ENCODE assay signal across 8 cellular contexts in genomic region chr6:168370310-168370991, GRCh38. TPM values are rescaled to one million over a fixed set of nuclear protein-coding genes. Genes with fewer than 3 reads are reported as not detected.
DNase-seq lines count a peak whose midpoint lies in the region; ATAC-seq and TF ChIP-seq lines count a peak whose summit lies in the region.

No MANE protein-coding gene starts in this region.

- peak; percentile 82 for TF ChIP-seq CTCF in lower lobe of right lung (IDR thresholded peaks at IDR 0.05)

- intact Hi-C loops in lower lobe of right lung (cut with DNase I), result no loop called here

- no peak overlapping the region for H3K27ac ChIP-seq in lower lobe of right lung

- no peaks in the 10 kb centered on the region for H3K36me3 ChIP-seq in lower lobe of right lung

- peak in 2 of 3 experiments; percentile 41 to 60 for DNase-seq in NCI-H1417 (lab: John Stamatoyannopoulos, UW)
- DNase-seq in NCI-H1417 treated with DMSO at 0.1 percent for 48 hours (lab: John Stamatoyannopoulos, UW), result no peak
- DNase-seq in MV-4-11 (lab: John Stamatoyannopoulos, UW), result peak; percentile 42
- peak; percentile 22 for DNase-seq in central memory CD4-positive, alpha-beta T cell
- DNase-seq in lower lobe of right lung, result peak; percentile 74
- peak; percentile 36 to 41 for DNase-seq in stimulated activated CD8-positive, alpha-beta memory T cell treated with anti-CD3 and anti-CD28 coated beads, Interleukin-15, amount 100 ng/mL, for 48 hours (ENCODE audit: low read depth in 2 of 2)

- H3K4me1 ChIP-seq in lower lobe of right lung, result no peaks in the 10 kb centered on the region

- H3K9me3 ChIP-seq in lower lobe of right lung, result no peaks in the 10 kb centered on the region

- no peak overlapping the region for H3K4me3 ChIP-seq in lower lobe of right lung

- H3K27me3 ChIP-seq in lower lobe of right lung (ENCODE audit: low read depth), result peaks cover 30% of the 10 kb centered on the region

- peak; percentile 44 to 45 for ATAC-seq in activated CD4-positive, CD25-positive, alpha-beta regulatory T cell treated with anti-CD3 and anti-CD28 coated beads, Interleukin-2, amount 50 U/mL, for 24 hours
- peak; percentile 81 to 90 for ATAC-seq in lower lobe of right lung
- no peak for ATAC-seq in HG03469 (IDR thresholded peaks at IDR 0.05; ENCODE audit: unreplicated experiment)

RNA-seq across cellular contexts. Expression of gene DACT2, which starts 50.9 kb away (rescaled TPM):
- 2.4 TPM for total RNA-seq in lower lobe of right lung
